8 cellular contexts compared by ENCODE assay signal in genomic region chr3:142888099-142888483, GRCh38. TPM values are rescaled to one million over a fixed set of nuclear protein-coding genes. Genes with fewer than 3 reads are reported as not detected.
DNase-seq lines count a peak whose midpoint lies in the region; ATAC-seq and TF ChIP-seq lines count a peak whose summit lies in the region.

No MANE protein-coding gene starts in this region.

- intact Hi-C loops in right lobe of liver (cut with DNase I): no loop called here
- intact Hi-C loops in transverse colon (cut with DNase I; ENCODE audit: low total_unique reads): no loop called here

- no peaks in the 10 kb centered on the region for H3K36me3 Mint-ChIP-seq in chondrocyte (ENCODE audit: low read depth)

- DNase-seq in NCI-H524 treated with DMSO at 0.1 percent for 48 hours (lab: John Stamatoyannopoulos, UW) (peak; percentile 71), chondrocyte (ENCODE audit: low spot score) (no peak), right lobe of liver (peak in 2 of 3 donors; percentile 31 to 53), transverse colon (no peak)

- TF ChIP-seq POLR2A in right lobe of liver (IDR thresholded peaks at IDR 0.05): no peak
- TF ChIP-seq POLR2A in transverse colon (IDR thresholded peaks at IDR 0.05): no peak

- TF ChIP-seq CTCF in 22Rv1 (IDR thresholded peaks at IDR 0.05): peak; percentile 16; the same call in 1 of the 2 replicates
- TF ChIP-seq CTCF in chondrocyte (IDR thresholded peaks at IDR 0.05): no peak
- TF ChIP-seq CTCF in right lobe of liver (IDR thresholded peaks at IDR 0.05): no peak
- TF ChIP-seq CTCF in transverse colon (IDR thresholded peaks at IDR 0.05): no peak

- peak overlapping the region; percentile 64 to 76 (median 67) for H3K4me3 ChIP-seq in right lobe of liver
- H3K4me3 ChIP-seq in transverse colon: peak overlapping the region; percentile 14 to 59 (median 42)

- H3K27me3 Mint-ChIP-seq in chondrocyte (ENCODE audit: low read depth): no peaks in the 10 kb centered on the region

- no peaks in the 10 kb centered on the region for H3K9me3 ChIP-seq in right lobe of liver
- H3K9me3 ChIP-seq in transverse colon: no peaks in the 10 kb centered on the region

- H3K9me3 Mint-ChIP-seq in chondrocyte (ENCODE audit: low read depth): no peaks in the 10 kb centered on the region

- in situ Hi-C loops in transverse colon (cut with MboI; ENCODE audit: low pct_ligation_motif_present in 1 of 4, low pct_unique_long_range_greater_than_20kb in 1 of 4, low sequenced_read_pairs in 3 of 4): no loop called here

- H3K27me3 ChIP-seq in right lobe of liver: no peaks in the 10 kb centered on the region
- H3K27me3 ChIP-seq in transverse colon: peaks cover 66% of the 10 kb centered on the region

- H3K4me1 ChIP-seq in right lobe of liver (no peaks in the 10 kb centered on the region), transverse colon (peaks cover 0 to 18% (median 14%) of the 10 kb centered on the region in 4 donors)

- H3K27ac Mint-ChIP-seq in chondrocyte (ENCODE audit: unreplicated experiment): peak overlapping the region; percentile 17

- peak; percentile 24 for ATAC-seq in GM21360 (IDR thresholded peaks at IDR 0.05; ENCODE audit: unreplicated experiment)
- peak; percentile 60 to 75 (median 62) for ATAC-seq in right lobe of liver
- ATAC-seq in HG03280 (IDR thresholded peaks at IDR 0.05; ENCODE audit: unreplicated experiment): no peak
- ATAC-seq in HG03442 (IDR thresholded peaks at IDR 0.05; ENCODE audit: unreplicated experiment): no peak

- H3K36me3 ChIP-seq in right lobe of liver (no peaks in the 10 kb centered on the region), transverse colon (no peaks in the 10 kb centered on the region)

- H3K27ac ChIP-seq in 22Rv1 (peak overlapping the region; percentile 57), right lobe of liver (peak overlapping the region in 1 of 3 donors; percentile 1), transverse colon (no peak overlapping the region)

- H3K4me3 Mint-ChIP-seq in chondrocyte (ENCODE audit: unreplicated experiment): peak overlapping the region; percentile 77

- peaks cover 15% of the 10 kb centered on the region for H3K4me1 Mint-ChIP-seq in chondrocyte (ENCODE audit: low read depth)

- no peak for TF ChIP-seq EP300 in transverse colon (IDR thresholded peaks at IDR 0.05; ENCODE audit: low read depth)

- under 1% methylated on average over 13 of the region's 14 CpGs for WGBS in right lobe of liver (ENCODE audit: insufficient coverage, low coverage, low lambda C conversion rate, missing lambda C conversion rate)
- WGBS in transverse colon (ENCODE audit: low coverage in 1 of 2), 2 donors: 0 to 2% methylated on average over 3 to 7 of the region's 14 CpGs

RNA-seq across cellular contexts. Expression of gene PCOLCE2, which starts 0.8 kb away (rescaled TPM):
- total RNA-seq in chondrocyte (2.6 to 9.3 TPM (median 2.7 TPM) in 3 replicates), right lobe of liver (1 to 10 TPM; 1.8 to 9.7 (median 3.8) TPM), transverse colon (1 to 10 TPM in 3 of 4 donors, not detected in 1; 5.2 to 9.1 (median 6.0) TPM)

Comparison
In these comparisons a context has a peak if more than half of its experiments do, and no peak if none do; other contexts are left out.
1. ATAC-seq: peak in GM21360 (single experiment) and right lobe of liver (4 of 4); none in HG03280 (single experiment) and HG03442 (single experiment).
2. DNase-seq: peak in NCI-H524 treated with DMSO at 0.1 percent for 48 hours (single experiment) and right lobe of liver (2 of 3); none in chondrocyte (single experiment) and transverse colon (single experiment).